In genomic region chr17:46771601-46772012, GRCh38 we compare ENCODE assay signal across 1 cellular context.
TF ChIP-seq lines count a peak whose summit lies in the region.

No MANE protein-coding gene starts in this region.

TF ChIP-seq in H1, 55 proteins besides CTCF, POLR2A, EP300 and RAD21:
- TF ChIP-seq SUZ12 (IDR thresholded peaks at IDR 0.05; ENCODE audit: low read length) (no peak), TAF1 (IDR thresholded peaks at IDR 0.05; ENCODE audit: low read depth, low read length) (no peak), SP2 (IDR thresholded peaks at IDR 0.05; ENCODE audit: low read length) (no peak), HDAC2 (IDR thresholded peaks at IDR 0.05; ENCODE audit: borderline replicate concordance in 1 of 2, low read depth in 2 of 2, low read length in 2 of 2) (no peak), PHF8 (conservative IDR thresholded peaks at IDR 0.05; ENCODE audit: low read depth, low read length) (no peak), POLR2AphosphoS5 (IDR thresholded peaks at IDR 0.05; ENCODE audit: low read depth, low read length) (no peak), EZH2 (IDR thresholded peaks at IDR 0.05; ENCODE audit: low read depth, low read length, severe bottlenecking) (no peak), CTBP2 (IDR thresholded peaks at IDR 0.05; ENCODE audit: borderline replicate concordance, insufficient read depth, insufficient read length, low read length) (no peak)
TF ChIP-seq in H1: peak in this region for 0.
